In the genomic region with DNA sequence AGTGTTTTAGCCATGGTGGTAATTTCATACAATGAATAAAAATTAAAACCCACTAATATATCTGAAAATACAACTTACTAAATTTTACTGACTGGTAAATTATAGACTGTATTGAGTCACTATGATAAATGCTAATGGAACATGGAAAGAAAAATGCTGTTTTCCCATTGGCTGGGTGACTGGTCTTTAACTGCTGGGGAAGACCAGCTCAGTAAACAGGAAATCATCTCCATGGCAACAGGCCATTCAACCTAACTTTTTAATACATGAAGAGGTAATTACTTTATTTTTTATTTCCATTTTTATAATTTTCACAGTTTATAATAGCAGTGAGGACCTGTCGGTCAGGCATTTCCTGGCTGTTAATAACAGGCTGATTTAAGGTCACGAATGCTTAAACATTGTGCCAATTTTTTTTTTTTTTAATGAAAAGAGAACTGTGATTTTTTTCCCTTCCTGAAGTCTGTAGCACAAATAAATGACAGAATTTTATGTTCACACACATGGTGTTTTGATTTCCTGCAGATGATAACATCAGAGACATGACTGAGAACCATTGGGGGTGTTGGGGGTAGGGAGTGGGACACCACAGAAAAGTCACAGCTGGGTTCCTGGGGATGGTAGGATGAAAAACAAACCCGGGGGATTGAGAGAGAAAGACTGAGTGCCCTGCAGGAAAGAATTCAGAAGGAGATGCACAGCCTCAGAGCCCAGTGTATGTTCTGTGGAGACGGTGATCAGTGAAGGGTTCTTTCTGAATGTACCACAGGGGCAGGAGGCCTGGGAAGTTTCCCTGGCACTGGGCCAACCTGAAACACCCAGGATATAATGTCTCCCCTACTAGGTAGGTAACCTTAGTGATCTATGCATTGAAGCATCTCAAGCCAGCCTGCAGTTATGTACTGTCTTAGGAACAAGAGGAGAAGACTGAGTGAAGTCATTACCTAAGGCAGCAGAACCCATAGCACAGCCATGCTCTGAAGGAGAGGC, we compare ENCODE assay signal across 11 cellular contexts.
A peak's percentile ranks its signal among the peaks of the same experiment; 100 is the strongest.
DNase-seq lines count a peak whose midpoint lies in the region; ATAC-seq and TF ChIP-seq lines count a peak whose summit lies in the region.
"Had no signal": no experiment of that assay in that cellular context is flagged by ENCODE, and none has a peak within 500 bp of the region (broad histone marks: within the 10 kb centered on the region; RNA-seq: fewer than 3 reads in every experiment).

No MANE protein-coding gene starts in this region.

- 29 to 35% methylated on average over 4 of the region's 4 CpGs for WGBS in tibial nerve, 2 donors

- H3K36me3 ChIP-seq in tibial nerve: no peaks in the 10 kb centered on the region
- H3K36me3 ChIP-seq: BE2C had no signal

- no peak overlapping the region for H3K27ac ChIP-seq in tibial nerve

- H3K4me1 Mint-ChIP-seq in activated naive CD4-positive, alpha-beta T cell treated with anti-CD3 and anti-CD28 coated beads, Interleukin-2, amount 50 U/mL, for 24 hours: peaks cover 76% of the 10 kb centered on the region
- H3K4me1 Mint-ChIP-seq in activated CD8-positive, alpha-beta T cell treated with anti-CD3 and anti-CD28 coated beads for 36 hours (ENCODE audit: low read depth): peaks cover 44% of the 10 kb centered on the region
- peaks cover 37 to 43% of the 10 kb centered on the region in 2 donors for H3K4me1 Mint-ChIP-seq in stimulated activated naive B cell treated with anti-CD40 and anti-IgM and Interleukin-4, amounts not matched to agents 10 μg/mL and 1 μg/mL and 100 μg/mL, for 72 hours

- DNase-seq in activated naive CD4-positive, alpha-beta T cell treated with Interleukin-2 at 50 U/mL for 16 hours: no peak
- DNase-seq in activated CD8-positive, alpha-beta T cell treated with anti-CD3 and anti-CD28 coated beads for 36 hours: peak; percentile 36
- DNase-seq in germinal center (ENCODE audit: low spot score): peak; percentile 39
- DNase-seq in stimulated activated naive B cell treated with anti-CD40 and anti-IgM and Interleukin-4, amounts not matched to agents 10 μg/mL and 1 μg/mL and 100 μg/mL, for 72 hours: no peak
- DNase-seq in tibial nerve (ENCODE audit: low spot score in 2 of 2): no peak
- no peak for DNase-seq in OCI-M2 (lab: John Stamatoyannopoulos, UW; ENCODE audit: unreplicated experiment)
- DNase-seq: BE2C, NCI-H345 had no signal

- H3K9me3 Mint-ChIP-seq in activated naive CD4-positive, alpha-beta T cell treated with anti-CD3 and anti-CD28 coated beads, Interleukin-2, amount 50 U/mL, for 24 hours: peaks cover 4% of the 10 kb centered on the region
- H3K9me3 Mint-ChIP-seq in activated CD8-positive, alpha-beta T cell treated with anti-CD3 and anti-CD28 coated beads for 36 hours: no peaks in the 10 kb centered on the region
- H3K9me3 Mint-ChIP-seq in stimulated activated naive B cell treated with anti-CD40 and anti-IgM and Interleukin-4, amounts not matched to agents 10 μg/mL and 1 μg/mL and 100 μg/mL, for 72 hours: no peaks in the 10 kb centered on the region

- no peak for TF ChIP-seq POLR2A in tibial nerve (IDR thresholded peaks at IDR 0.05)

- peak overlapping the region; percentile 50 for H3K4me3 Mint-ChIP-seq in activated naive CD4-positive, alpha-beta T cell treated with anti-CD3 and anti-CD28 coated beads, Interleukin-2, amount 50 U/mL, for 24 hours
- H3K4me3 Mint-ChIP-seq in activated CD8-positive, alpha-beta T cell treated with anti-CD3 and anti-CD28 coated beads for 36 hours: no peak overlapping the region
- H3K4me3 Mint-ChIP-seq in stimulated activated naive B cell treated with anti-CD40 and anti-IgM and Interleukin-4, amounts not matched to agents 10 μg/mL and 1 μg/mL and 100 μg/mL, for 72 hours: peak overlapping the region in 1 of 2 donors; percentile 19

- H3K4me1 ChIP-seq in tibial nerve: peaks cover 0 to 5% (median 0%) of the 10 kb centered on the region in 4 donors
- H3K4me1 ChIP-seq: BE2C had no signal

- H3K27me3 Mint-ChIP-seq in activated naive CD4-positive, alpha-beta T cell treated with anti-CD3 and anti-CD28 coated beads, Interleukin-2, amount 50 U/mL, for 24 hours: no peaks in the 10 kb centered on the region
- H3K27me3 Mint-ChIP-seq in activated CD8-positive, alpha-beta T cell treated with anti-CD3 and anti-CD28 coated beads for 36 hours: no peaks in the 10 kb centered on the region
- H3K27me3 Mint-ChIP-seq in stimulated activated naive B cell treated with anti-CD40 and anti-IgM and Interleukin-4, amounts not matched to agents 10 μg/mL and 1 μg/mL and 100 μg/mL, for 72 hours: no peaks in the 10 kb centered on the region

- no peaks in the 10 kb centered on the region for H3K9me3 ChIP-seq in tibial nerve
- H3K9me3 ChIP-seq: BE2C had no signal

- no peak overlapping the region for H3K4me3 ChIP-seq in tibial nerve
- H3K4me3 ChIP-seq: lung had no signal

- no peak for TF ChIP-seq CTCF in activated CD8-positive, alpha-beta T cell treated with anti-CD3 and anti-CD28 coated beads for 36 hours (IDR thresholded peaks at IDR 0.05)
- no peak for TF ChIP-seq CTCF in tibial nerve (IDR thresholded peaks at IDR 0.05)

- H3K27me3 ChIP-seq in tibial nerve: no peaks in the 10 kb centered on the region
- H3K27me3 ChIP-seq: BE2C had no signal

- no peaks in the 10 kb centered on the region for H3K36me3 Mint-ChIP-seq in activated naive CD4-positive, alpha-beta T cell treated with anti-CD3 and anti-CD28 coated beads, Interleukin-2, amount 50 U/mL, for 24 hours
- no peaks in the 10 kb centered on the region for H3K36me3 Mint-ChIP-seq in activated CD8-positive, alpha-beta T cell treated with anti-CD3 and anti-CD28 coated beads for 36 hours (ENCODE audit: low read depth)
- H3K36me3 Mint-ChIP-seq in stimulated activated naive B cell treated with anti-CD40 and anti-IgM and Interleukin-4, amounts not matched to agents 10 μg/mL and 1 μg/mL and 100 μg/mL, for 72 hours: no peaks in the 10 kb centered on the region

- POLR2A ChIA-PET in activated CD8-positive, alpha-beta T cell treated with anti-CD3 and anti-CD28 coated beads for 36 hours (lab: Charles Lee): interaction anchor here (1.2 to 1.5 kb wide), 2 partner anchors 16 to 40 kb away, joined by 3 to 4 read pairs; no protein-coding TSS in a partner anchor

- intact Hi-C loops in activated CD8-positive, alpha-beta T cell treated with anti-CD3 and anti-CD28 coated beads for 36 hours (cut with micrococcal nuclease): no loop called here

- TF ChIP-seq EP300 in tibial nerve (IDR thresholded peaks at IDR 0.05): no peak

- CTCF ChIA-PET in activated CD8-positive, alpha-beta T cell treated with anti-CD3 and anti-CD28 coated beads for 36 hours (lab: Charles Lee): interaction anchor here (6.8 kb wide), 1 partner anchor 10 kb away, joined by 62 read pairs; no protein-coding TSS in a partner anchor

- ATAC-seq in activated CD8-positive, alpha-beta T cell treated with anti-CD3 and anti-CD28 coated beads for 36 hours: peak; percentile 34
- ATAC-seq in stimulated activated naive B cell treated with anti-CD40 and anti-IgM and Interleukin-4, amounts not matched to agents 10 μg/mL and 1 μg/mL and 100 μg/mL, for 72 hours (replicated peaks): peak; percentile 49 to 56
- ATAC-seq in HG03432 (IDR thresholded peaks at IDR 0.05; ENCODE audit: unreplicated experiment): no peak

- H3K27ac Mint-ChIP-seq in activated naive CD4-positive, alpha-beta T cell treated with anti-CD3 and anti-CD28 coated beads, Interleukin-2, amount 50 U/mL, for 24 hours: peak overlapping the region; percentile 66
- H3K27ac Mint-ChIP-seq in activated CD8-positive, alpha-beta T cell treated with anti-CD3 and anti-CD28 coated beads for 36 hours: peak overlapping the region; percentile 22
- H3K27ac Mint-ChIP-seq in stimulated activated naive B cell treated with anti-CD40 and anti-IgM and Interleukin-4, amounts not matched to agents 10 μg/mL and 1 μg/mL and 100 μg/mL, for 72 hours: peak overlapping the region; percentile 65

Comparison
In these comparisons a context has a peak if more than half of its experiments do, and no peak if none do; other contexts are left out.
1. DNase-seq: peak in activated CD8-positive, alpha-beta T cell treated with anti-CD3 and anti-CD28 coated beads for 36 hours (single experiment) and germinal center (single experiment); none in activated naive CD4-positive, alpha-beta T cell treated with Interleukin-2 at 50 U/mL for 16 hours (single experiment), stimulated activated naive B cell treated with anti-CD40 and anti-IgM and Interleukin-4, amounts not matched to agents 10 μg/mL and 1 μg/mL and 100 μg/mL, for 72 hours (single experiment), tibial nerve (0 of 2) and OCI-M2 (single experiment).
2. Peak in every context shown above with its lines, with median percentiles within 50 percentile points of each other: H3K27ac Mint-ChIP-seq.